ENCODE assay signal across 16 cellular contexts in the genomic region with DNA sequence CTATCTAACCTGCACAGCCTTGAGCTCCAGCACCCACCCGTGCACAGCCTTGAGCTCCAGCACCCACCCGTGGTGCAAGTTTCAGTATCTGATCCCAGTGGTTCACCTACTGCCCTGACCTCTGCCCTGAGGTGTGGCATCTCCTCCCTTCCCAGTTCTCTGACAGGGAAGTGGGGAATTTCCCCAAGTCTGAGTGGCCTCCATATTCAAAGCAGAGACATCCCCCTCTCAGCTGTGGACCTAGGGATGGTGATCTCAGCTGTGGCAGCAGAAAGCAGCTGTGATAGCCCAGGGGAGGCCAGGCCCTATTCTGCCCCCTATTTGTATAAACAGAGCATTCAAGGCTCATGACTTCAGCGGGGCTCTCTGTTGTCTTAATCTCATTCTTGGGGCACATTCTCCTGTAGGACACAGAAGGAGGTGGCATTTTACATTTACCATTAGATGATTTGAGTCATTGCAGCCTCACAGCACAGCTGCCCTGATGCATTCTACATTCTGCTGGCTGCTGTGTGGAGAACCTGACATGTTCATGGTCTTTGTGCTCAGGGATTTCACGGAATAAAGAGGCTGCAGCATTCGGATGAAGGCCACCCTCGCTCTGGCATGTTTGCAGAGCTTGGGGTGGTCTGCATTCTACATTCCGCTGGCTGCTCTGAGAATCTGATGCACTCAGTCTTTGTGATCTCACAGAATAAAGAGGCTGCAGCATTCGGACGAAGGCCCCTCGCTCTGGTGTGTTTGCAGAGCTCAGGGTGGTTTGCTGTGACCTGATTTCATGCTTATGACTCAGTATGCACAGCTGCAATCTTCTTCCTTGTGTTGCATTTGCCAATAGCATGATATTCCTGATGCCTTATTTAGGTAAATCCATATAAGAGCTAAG. TPM values are rescaled to one million over a fixed set of nuclear protein-coding genes. Genes with fewer than 3 reads are reported as not detected.
DNase-seq lines count a peak whose midpoint lies in the region; ATAC-seq and TF ChIP-seq lines count a peak whose summit lies in the region.
"Had no signal": no experiment of that assay in that cellular context is flagged by ENCODE, and none has a peak within 500 bp of the region (broad histone marks: within the 10 kb centered on the region; RNA-seq: fewer than 3 reads in every experiment).

No MANE protein-coding gene starts in this region.

- H3K4me1 Mint-ChIP-seq in activated naive CD8-positive, alpha-beta T cell treated with anti-CD3 and anti-CD28 coated beads for 36 hours, result no peaks in the 10 kb centered on the region
- H3K4me1 Mint-ChIP-seq in activated naive CD8-positive, alpha-beta T cell treated with anti-CD3 and anti-CD28 coated beads, Interleukin-2, amount 50 U/mL, for 24 hours, result peaks cover 15% of the 10 kb centered on the region
- H3K4me1 Mint-ChIP-seq in IgD-negative memory B cell, result peaks cover 25 to 35% (median 32%) of the 10 kb centered on the region in 3 donors
- H3K4me1 Mint-ChIP-seq in stimulated activated naive B cell treated with anti-CD40 and anti-IgM and Interleukin-4, amounts not matched to agents 10 μg/mL and 1 μg/mL and 100 μg/mL, for 72 hours, result peaks cover 36 to 63% of the 10 kb centered on the region in 2 donors

- no peak for TF ChIP-seq CTCF in coronary artery (IDR thresholded peaks at IDR 0.05)

- no peak for DNase-seq in activated naive CD8-positive, alpha-beta T cell treated with anti-CD3 and anti-CD28 coated beads for 36 hours
- DNase-seq in activated naive CD8-positive, alpha-beta T cell treated with anti-CD3 and anti-CD28 coated beads, Interleukin-2, amount 50 U/mL, for 24 hours, result no peak
- no peak for DNase-seq in stimulated activated naive B cell treated with anti-CD40 and anti-IgM and Interleukin-4, amounts not matched to agents 10 μg/mL and 1 μg/mL and 100 μg/mL, for 72 hours
- DNase-seq in coronary artery (ENCODE audit: low spot score), result no peak
- DNase-seq: activated gamma-delta T cell; GM23248; kidney glomerular epithelial cell; NCI-H226; stimulated activated CD4-positive, alpha-beta T cell treated with anti-CD3 and anti-CD28 coated beads, Interleukin-2, amount 100 ng/mL, for 48 hours had no signal

- H3K27ac ChIP-seq in coronary artery, result no peak overlapping the region
- H3K27ac ChIP-seq: GM23248 had no signal

- H3K27ac Mint-ChIP-seq in activated naive CD8-positive, alpha-beta T cell treated with anti-CD3 and anti-CD28 coated beads for 36 hours, result peak overlapping the region; percentile 31
- H3K27ac Mint-ChIP-seq in activated naive CD8-positive, alpha-beta T cell treated with anti-CD3 and anti-CD28 coated beads, Interleukin-2, amount 50 U/mL, for 24 hours, result no peak overlapping the region
- H3K27ac Mint-ChIP-seq in IgD-negative memory B cell, result peak overlapping the region; percentile 46 to 93 (median 89)
- H3K27ac Mint-ChIP-seq in stimulated activated naive B cell treated with anti-CD40 and anti-IgM and Interleukin-4, amounts not matched to agents 10 μg/mL and 1 μg/mL and 100 μg/mL, for 72 hours, result peak overlapping the region; percentile 76

- H3K36me3 Mint-ChIP-seq in activated naive CD8-positive, alpha-beta T cell treated with anti-CD3 and anti-CD28 coated beads for 36 hours, result no peaks in the 10 kb centered on the region
- no peaks in the 10 kb centered on the region for H3K36me3 Mint-ChIP-seq in activated naive CD8-positive, alpha-beta T cell treated with anti-CD3 and anti-CD28 coated beads, Interleukin-2, amount 50 U/mL, for 24 hours (ENCODE audit: low read depth)
- no peaks in the 10 kb centered on the region for H3K36me3 Mint-ChIP-seq in IgD-negative memory B cell
- H3K36me3 Mint-ChIP-seq in stimulated activated naive B cell treated with anti-CD40 and anti-IgM and Interleukin-4, amounts not matched to agents 10 μg/mL and 1 μg/mL and 100 μg/mL, for 72 hours, result peaks cover 0 to 7% of the 10 kb centered on the region in 2 donors

- H3K27me3 Mint-ChIP-seq in activated naive CD8-positive, alpha-beta T cell treated with anti-CD3 and anti-CD28 coated beads for 36 hours, result peaks cover 17% of the 10 kb centered on the region
- peaks cover 7% of the 10 kb centered on the region for H3K27me3 Mint-ChIP-seq in activated naive CD8-positive, alpha-beta T cell treated with anti-CD3 and anti-CD28 coated beads, Interleukin-2, amount 50 U/mL, for 24 hours
- no peaks in the 10 kb centered on the region for H3K27me3 Mint-ChIP-seq in IgD-negative memory B cell
- H3K27me3 Mint-ChIP-seq in stimulated activated naive B cell treated with anti-CD40 and anti-IgM and Interleukin-4, amounts not matched to agents 10 μg/mL and 1 μg/mL and 100 μg/mL, for 72 hours, result no peaks in the 10 kb centered on the region

- H3K4me3 ChIP-seq in coronary artery, result no peak overlapping the region
- H3K4me3 ChIP-seq: GM23248 had no signal

- no peaks in the 10 kb centered on the region for H3K9me3 Mint-ChIP-seq in activated naive CD8-positive, alpha-beta T cell treated with anti-CD3 and anti-CD28 coated beads for 36 hours
- H3K9me3 Mint-ChIP-seq in activated naive CD8-positive, alpha-beta T cell treated with anti-CD3 and anti-CD28 coated beads, Interleukin-2, amount 50 U/mL, for 24 hours, result no peaks in the 10 kb centered on the region
- H3K9me3 Mint-ChIP-seq in IgD-negative memory B cell, result no peaks in the 10 kb centered on the region
- no peaks in the 10 kb centered on the region for H3K9me3 Mint-ChIP-seq in stimulated activated naive B cell treated with anti-CD40 and anti-IgM and Interleukin-4, amounts not matched to agents 10 μg/mL and 1 μg/mL and 100 μg/mL, for 72 hours

- no peak overlapping the region for H3K4me3 Mint-ChIP-seq in activated naive CD8-positive, alpha-beta T cell treated with anti-CD3 and anti-CD28 coated beads for 36 hours
- H3K4me3 Mint-ChIP-seq in activated naive CD8-positive, alpha-beta T cell treated with anti-CD3 and anti-CD28 coated beads, Interleukin-2, amount 50 U/mL, for 24 hours, result no peak overlapping the region
- H3K4me3 Mint-ChIP-seq in IgD-negative memory B cell, result peak overlapping the region in 2 of 4 donors; percentile 58 to 69
- peak overlapping the region; percentile 4 to 37 for H3K4me3 Mint-ChIP-seq in stimulated activated naive B cell treated with anti-CD40 and anti-IgM and Interleukin-4, amounts not matched to agents 10 μg/mL and 1 μg/mL and 100 μg/mL, for 72 hours

- no peak for ATAC-seq in activated naive CD8-positive, alpha-beta T cell treated with anti-CD3 and anti-CD28 coated beads, Interleukin-2, amount 50 U/mL, for 24 hours
- ATAC-seq in esophagus mucosa (peak; percentile 18), GM18858 (IDR thresholded peaks at IDR 0.05; ENCODE audit: unreplicated experiment) (no peak), HG02610 (IDR thresholded peaks at IDR 0.05; ENCODE audit: unreplicated experiment) (no peak)
- ATAC-seq in stimulated activated naive B cell treated with anti-CD40 and anti-IgM and Interleukin-4, amounts not matched to agents 10 μg/mL and 1 μg/mL and 100 μg/mL, for 72 hours (replicated peaks), result peak; percentile 69 to 72
- ATAC-seq: Right ventricle myocardium inferior had no signal

RNA-seq across cellular contexts. Expression of gene GPR31, which starts 16.9 kb away (rescaled TPM):
- not detected for total RNA-seq in activated naive CD8-positive, alpha-beta T cell treated with anti-CD3 and anti-CD28 coated beads for 36 hours
- polyA plus RNA-seq in IgD-negative memory B cell, result not detected
- not detected for total RNA-seq in esophagus mucosa
- total RNA-seq: cerebellum, GM23248, Right ventricle myocardium inferior, subcutaneous adipose tissue had no signal
- polyA plus RNA-seq: GM23248 had no signal

RNA-seq across cellular contexts. Expression of gene CCR6, which starts 17.9 kb away (rescaled TPM):
- total RNA-seq in activated naive CD8-positive, alpha-beta T cell treated with anti-CD3 and anti-CD28 coated beads for 36 hours, result under 1 TPM in 1 of 2 experiments, not detected in 1; 0.44 TPM
- polyA plus RNA-seq in IgD-negative memory B cell, result 79.3 TPM
- total RNA-seq in esophagus mucosa, result not detected
- total RNA-seq: cerebellum, GM23248, Right ventricle myocardium inferior had no signal
- polyA plus RNA-seq: GM23248 had no signal

Comparison
In these comparisons a context has a peak if more than half of its experiments do, and no peak if none do; other contexts are left out.
1. H3K4me3 Mint-ChIP-seq: peak in stimulated activated naive B cell treated with anti-CD40 and anti-IgM and Interleukin-4, amounts not matched to agents 10 μg/mL and 1 μg/mL and 100 μg/mL, for 72 hours (2 of 2); none in activated naive CD8-positive, alpha-beta T cell treated with anti-CD3 and anti-CD28 coated beads for 36 hours (single experiment) and activated naive CD8-positive, alpha-beta T cell treated with anti-CD3 and anti-CD28 coated beads, Interleukin-2, amount 50 U/mL, for 24 hours (single experiment).
2. ATAC-seq: peak in esophagus mucosa (single experiment) and stimulated activated naive B cell treated with anti-CD40 and anti-IgM and Interleukin-4, amounts not matched to agents 10 μg/mL and 1 μg/mL and 100 μg/mL, for 72 hours (2 of 2); none in activated naive CD8-positive, alpha-beta T cell treated with anti-CD3 and anti-CD28 coated beads, Interleukin-2, amount 50 U/mL, for 24 hours (single experiment), GM18858 (single experiment) and HG02610 (single experiment).